23 cellular contexts compared by ENCODE assay signal in the genomic region with DNA sequence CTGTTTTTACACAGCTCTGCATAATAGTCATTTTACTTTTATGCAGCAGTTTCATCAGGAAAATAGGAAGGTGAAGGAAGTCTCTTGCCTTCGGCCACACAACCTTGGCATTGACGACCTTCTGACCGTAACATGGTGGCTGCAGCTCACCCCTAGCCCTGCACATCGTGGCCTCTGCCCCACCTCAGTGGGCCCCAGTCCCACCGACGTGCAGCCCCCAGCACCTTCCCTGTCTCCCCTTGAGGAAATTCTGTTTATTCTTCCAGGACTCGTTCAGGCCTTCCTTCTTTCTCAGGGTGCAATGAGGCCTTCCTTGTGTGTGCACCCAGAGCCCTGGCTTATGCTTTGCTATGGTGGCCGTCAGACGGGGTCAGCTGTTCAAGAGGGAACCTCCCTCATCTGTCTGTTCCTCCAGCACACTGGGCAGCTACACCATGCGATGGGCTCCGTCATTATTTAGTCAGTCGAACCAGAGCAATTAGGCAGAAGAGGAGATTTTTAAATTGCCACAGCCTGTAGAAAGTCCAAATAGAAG.
"Had no signal": no experiment of that assay in that cellular context is flagged by ENCODE, and none has a peak within 500 bp of the region (broad histone marks: within the 10 kb centered on the region; RNA-seq: fewer than 3 reads in every experiment).

No MANE protein-coding gene starts in this region.

- DNase-seq: activated CD4-positive, alpha-beta T cell treated with anti-CD3 and anti-CD28 coated beads for 36 hours; activated CD8-positive, alpha-beta memory T cell treated with anti-CD3 and anti-CD28 coated beads, Interleukin-2, amount 50 U/mL, for 48 hours; activated CD8-positive, alpha-beta T cell treated with anti-CD3 and anti-CD28 coated beads, Interleukin-2, amount 10 ng/mL, durations not matched to agents 7 days and 5 days; activated gamma-delta T cell; activated naive CD4-positive, alpha-beta T cell treated with anti-CD3 and anti-CD28 coated beads for 36 hours; activated T-cell treated with anti-CD3 and anti-CD28 coated beads, Interleukin-2, amount 50 U/mL, for 1 hour; amygdala; Kasumi-1; KBM-7; NCI-H1105 treated with DMSO at 0.1 percent for 48 hours; NCI-H1436 treated with DMSO at 0.1 percent for 48 hours; NCI-H187; NCI-H2081; NCI-H446; NCI-H524; PC-3; SIG-M5; T-cell; T-helper 2 cell; T1000 had no signal

- H3K4me1 Mint-ChIP-seq: activated CD4-positive, alpha-beta T cell treated with anti-CD3 and anti-CD28 coated beads for 36 hours; T-cell had no signal

- H3K9me3 Mint-ChIP-seq: activated naive CD4-positive, alpha-beta T cell treated with anti-CD3 and anti-CD28 coated beads for 36 hours; activated T-helper 1 cell treated with anti-CD3 and anti-CD28 coated beads, Interleukin-12 subunit alpha, Interleukin-12 subunit beta, Interleukin-2, Interleukin-4 antibody, amounts not matched to agents 30 ng/mL and 10 ng/mL and 1 ng/mL, durations not matched to agents 14 hours and 24 hours and 36 hours; brain; T-cell had no signal

- H3K27ac Mint-ChIP-seq: activated CD4-positive, alpha-beta T cell treated with anti-CD3 and anti-CD28 coated beads for 36 hours; activated CD8-positive, alpha-beta T cell treated with anti-CD3 and anti-CD28 coated beads, Interleukin-2, amount 10 ng/mL, durations not matched to agents 7 days and 5 days; activated naive CD4-positive, alpha-beta T cell treated with anti-CD3 and anti-CD28 coated beads for 36 hours; activated naive CD8-positive, alpha-beta T cell; activated T-helper 1 cell treated with anti-CD3 and anti-CD28 coated beads, Interleukin-12 subunit alpha, Interleukin-12 subunit beta, Interleukin-2, Interleukin-4 antibody, amounts not matched to agents 30 ng/mL and 10 ng/mL and 1 ng/mL, durations not matched to agents 14 hours and 24 hours and 36 hours; brain; T-cell had no signal

- ATAC-seq: activated CD4-positive, alpha-beta T cell treated with anti-CD3 and anti-CD28 coated beads for 36 hours; activated CD8-positive, alpha-beta T cell treated with anti-CD3 and anti-CD28 coated beads, Interleukin-2, amount 10 ng/mL, durations not matched to agents 7 days and 5 days; PC-3; T-cell had no signal

- H3K36me3 Mint-ChIP-seq: activated naive CD8-positive, alpha-beta T cell; brain; T-cell had no signal

- H3K4me3 Mint-ChIP-seq: activated CD4-positive, alpha-beta T cell treated with anti-CD3 and anti-CD28 coated beads for 36 hours; activated CD8-positive, alpha-beta T cell treated with anti-CD3 and anti-CD28 coated beads, Interleukin-2, amount 10 ng/mL, durations not matched to agents 7 days and 5 days; activated naive CD4-positive, alpha-beta T cell treated with anti-CD3 and anti-CD28 coated beads for 36 hours; activated naive CD8-positive, alpha-beta T cell; activated T-helper 1 cell treated with anti-CD3 and anti-CD28 coated beads, Interleukin-12 subunit alpha, Interleukin-12 subunit beta, Interleukin-2, Interleukin-4 antibody, amounts not matched to agents 30 ng/mL and 10 ng/mL and 1 ng/mL, durations not matched to agents 14 hours and 24 hours and 36 hours; brain; T-cell had no signal
